ENCODE assay signal across 8 cellular contexts in genomic region chr3:50154476-50154839, GRCh38. TPM values are rescaled to one million over a fixed set of nuclear protein-coding genes. Genes with fewer than 3 reads are reported as not detected.
A peak's percentile ranks its signal among the peaks of the same experiment; 100 is the strongest.
DNase-seq lines count a peak whose midpoint lies in the region; ATAC-seq, FAIRE-seq and TF ChIP-seq lines count a peak whose summit lies in the region.

No MANE protein-coding gene starts in this region.

- ATAC-seq in Right ventricle myocardium inferior (peak; percentile 45), HG03280 (IDR thresholded peaks at IDR 0.05; ENCODE audit: unreplicated experiment) (peak; percentile 15), right lobe of liver (peak; percentile 17 to 48 (median 29))

- no peak overlapping the region for H3K27ac Mint-ChIP-seq in astrocyte (ENCODE audit: unreplicated experiment)

- H3K9me3 Mint-ChIP-seq in astrocyte (ENCODE audit: unreplicated experiment), result peaks cover 2% of the 10 kb centered on the region

- H3K4me3 ChIP-seq in astrocyte (ENCODE audit: insufficient read depth, low read depth, low read length) (peak overlapping the region; percentile 10), right lobe of liver (peak overlapping the region; percentile 32 to 54 (median 37)), uterus (peak overlapping the region; percentile 27 to 47)

- H3K4me1 ChIP-seq in astrocyte (ENCODE audit: insufficient read depth, low read length) (peaks cover 15% of the 10 kb centered on the region), right lobe of liver (peaks cover 0 to 11% (median 0%) of the 10 kb centered on the region in 4 donors), uterus (peaks cover 0 to 17% of the 10 kb centered on the region in 2 donors)

- H3K9me3 ChIP-seq in astrocyte (ENCODE audit: insufficient read depth, low read depth, low read length) (no peaks in the 10 kb centered on the region), right lobe of liver (no peaks in the 10 kb centered on the region), uterus (no peaks in the 10 kb centered on the region)

- H3K36me3 Mint-ChIP-seq in astrocyte (ENCODE audit: low read depth, unreplicated experiment), result no peaks in the 10 kb centered on the region

- TF ChIP-seq POLR2A in right lobe of liver (IDR thresholded peaks at IDR 0.05), result no peak
- no peak for TF ChIP-seq POLR2A in uterus (IDR thresholded peaks at IDR 0.05)

- TF ChIP-seq CTCF in astrocyte (IDR thresholded peaks at IDR 0.05; ENCODE audit: insufficient read depth, low read depth, low read length) (no peak), right lobe of liver (IDR thresholded peaks at IDR 0.05) (peak in 2 of 4 donors; percentile 7 to 20), uterus (IDR thresholded peaks at IDR 0.05) (peak in 3 of 4 experiments; percentile 12 to 34 (median 29))

- H4K20me1 ChIP-seq in astrocyte (ENCODE audit: insufficient read depth, low read length), result no peaks in the 10 kb centered on the region

- no peaks in the 10 kb centered on the region for H3K79me2 ChIP-seq in astrocyte (ENCODE audit: insufficient read depth, low read length)

- peaks cover 43% of the 10 kb centered on the region for H3K27me3 Mint-ChIP-seq in astrocyte (ENCODE audit: low read depth, unreplicated experiment)

- H3K27ac ChIP-seq in astrocyte (ENCODE audit: low read depth, low read length) (no peak overlapping the region), right lobe of liver (no peak overlapping the region), uterus (no peak overlapping the region)

- peaks cover 13% of the 10 kb centered on the region for H3K4me1 Mint-ChIP-seq in astrocyte (ENCODE audit: low read depth, unreplicated experiment)

- H3K9ac ChIP-seq in astrocyte (ENCODE audit: low read length), result no peak overlapping the region

- H3K4me3 Mint-ChIP-seq in astrocyte (ENCODE audit: unreplicated experiment), result peak overlapping the region; percentile 77

- DNase-seq in Right ventricle myocardium inferior (ENCODE audit: missing footprints) (no peak), cardiac septum (ENCODE audit: low spot score) (no peak), astrocyte (ENCODE audit: low read depth) (no peak), right lobe of liver (no peak), uterus (no peak), HCEC 1CT (no peak), mesenteric fat pad (ENCODE audit: low spot score) (no peak)

- intact Hi-C loops in Right ventricle myocardium inferior (cut with DNase I) (loop anchor here (2.0 kb wide), 1 partner anchor 34 kb away; no protein-coding TSS in a partner anchor), cardiac septum (cut with DNase I) (loop anchor here (1.0 kb wide), 1 partner anchor 34 kb away; no protein-coding TSS in a partner anchor), right lobe of liver (cut with DNase I) (no loop called here), uterus (cut with DNase I; ENCODE audit: low total_unique reads) (no loop called here)

- H3K27me3 ChIP-seq in astrocyte (ENCODE audit: insufficient read depth, low read length) (peaks cover 9% of the 10 kb centered on the region), right lobe of liver (no peaks in the 10 kb centered on the region), uterus (no peaks in the 10 kb centered on the region)

- peak overlapping the region; percentile 5 for H2AFZ ChIP-seq in astrocyte (ENCODE audit: low read depth, low read length)

- no peak for FAIRE-seq in astrocyte (lab: Jason Lieb, UNC)

- 0% methylated on average over 4 of the region's 34 CpGs for WGBS in right lobe of liver (ENCODE audit: insufficient coverage, low coverage, low lambda C conversion rate, missing lambda C conversion rate)

- H3K36me3 ChIP-seq in astrocyte (ENCODE audit: insufficient read depth, low read length) (no peaks in the 10 kb centered on the region), right lobe of liver (no peaks in the 10 kb centered on the region), uterus (no peaks in the 10 kb centered on the region)

- H3K4me2 ChIP-seq in astrocyte (ENCODE audit: low read length), result peak overlapping the region; percentile 83

RNA-seq across cellular contexts. Expression of gene SEMA3F, which starts 0.7 kb away (rescaled TPM):
- 12.3 TPM for total RNA-seq in Right ventricle myocardium inferior
- total RNA-seq in cardiac septum, result 10.0 TPM
- 5.1 and 6.6 TPM in 2 replicates for total RNA-seq in astrocyte
- 1 to 10 TPM; 1.2 to 5.9 (median 4.2) TPM for total RNA-seq in right lobe of liver
- 10 to 100 TPM; 10.5 to 33.1 (median 12.9) TPM for total RNA-seq in uterus
- 51.5 TPM for total RNA-seq in mesenteric fat pad

RNA-seq across cellular contexts. Expression of gene GNAT1, which starts 37.0 kb away (rescaled TPM):
- not detected for total RNA-seq in Right ventricle myocardium inferior
- not detected for total RNA-seq in cardiac septum
- total RNA-seq in astrocyte, result not detected in 2 replicates
- under 1 TPM in 1 of 6 experiments, not detected in 5; 0.07 TPM for total RNA-seq in right lobe of liver
- total RNA-seq in uterus, result not detected
- not detected for total RNA-seq in mesenteric fat pad

RNA-seq across cellular contexts. Expression of gene SLC38A3, which starts 50.6 kb away (rescaled TPM):
- total RNA-seq in Right ventricle myocardium inferior, result 10.3 TPM
- total RNA-seq in cardiac septum, result 6.6 TPM
- total RNA-seq in astrocyte, result 0.68 and 1.9 TPM in 2 replicates
- total RNA-seq in right lobe of liver, result 100 to 1,000 TPM in 4 of 6 experiments, 10 to 100 TPM in 2; 77.7 to 311 (median 190) TPM
- total RNA-seq in uterus, result 1 to 10 TPM in 1 of 4 donors, under 1 TPM in 1, not detected in 2; 0.69 to 4.1 TPM
- total RNA-seq in mesenteric fat pad, result 0.39 TPM

Comparison
In these comparisons a context has a peak if more than half of its experiments do, and no peak if none do; other contexts are left out.
1. intact Hi-C loops: an anchor here in Right ventricle myocardium inferior (2.0 kb wide) and cardiac septum (1.0 kb wide); none called in right lobe of liver and uterus.